In genomic region chr4:84176061-84176460, GRCh38 we compare ENCODE assay signal across 6 cellular contexts.
"Had no signal": no experiment of that assay in that cellular context is flagged by ENCODE, and none has a peak within 500 bp of the region (broad histone marks: within the 10 kb centered on the region; RNA-seq: fewer than 3 reads in every experiment).

No MANE protein-coding gene starts in this region.

- DNase-seq: IMR-90, KBM-7, KG1 had no signal

- H3K27ac ChIP-seq: HL-60 had no signal

- H3K4me3 ChIP-seq: K562 had no signal

- ATAC-seq: HepG2, K562 had no signal
